In the genomic region with DNA sequence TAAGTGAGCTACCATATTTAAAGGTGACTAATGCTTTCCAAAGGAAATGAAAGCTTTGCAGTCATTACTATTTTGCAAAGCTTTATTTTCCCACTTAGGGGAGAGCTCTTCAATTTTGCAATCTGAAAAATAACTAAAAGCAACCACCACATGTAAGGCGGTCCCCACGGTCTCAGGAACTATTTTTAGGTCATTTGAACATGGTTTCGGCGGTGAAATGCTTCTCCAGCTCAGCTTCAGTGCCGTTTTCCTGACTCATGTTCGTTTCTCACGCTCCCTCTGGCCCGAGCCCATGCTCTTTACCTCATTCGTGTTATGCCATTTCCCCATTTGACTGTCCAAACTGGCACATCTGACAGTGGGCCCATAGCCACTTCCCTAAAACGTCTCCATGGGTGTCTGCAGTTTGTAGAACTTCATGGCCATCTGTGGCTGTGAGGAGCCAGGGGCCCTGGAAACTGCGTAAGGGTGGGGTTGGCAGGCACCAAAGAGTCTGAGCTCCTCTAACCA, we compare ENCODE assay signal across 8 cellular contexts. TPM values are rescaled to one million over a fixed set of nuclear protein-coding genes. Genes with fewer than 3 reads are reported as not detected.
DNase-seq lines count a peak whose midpoint lies in the region; ATAC-seq and TF ChIP-seq lines count a peak whose summit lies in the region.

No MANE protein-coding gene starts in this region.

- H3K27ac ChIP-seq in breast epithelium, result peak overlapping the region; percentile 3 to 60

- H3K36me3 ChIP-seq in breast epithelium, result no peaks in the 10 kb centered on the region

- H3K36me3 Mint-ChIP-seq in MCF 10A (ENCODE audit: insufficient read depth, unreplicated experiment), result peaks cover 6% of the 10 kb centered on the region
- peaks cover 10% of the 10 kb centered on the region for H3K36me3 Mint-ChIP-seq in activated CD4-positive, alpha-beta T cell treated with anti-CD3 and anti-CD28 coated beads, Interleukin-2, amount 10 ng/mL, durations not matched to agents 24 days and 14 days (ENCODE audit: low read depth)

- H3K9me3 Mint-ChIP-seq in MCF 10A (ENCODE audit: unreplicated experiment), result no peaks in the 10 kb centered on the region
- H3K9me3 Mint-ChIP-seq in activated CD4-positive, alpha-beta T cell treated with anti-CD3 and anti-CD28 coated beads, Interleukin-2, amount 10 ng/mL, durations not matched to agents 24 days and 14 days, result peaks cover 13% of the 10 kb centered on the region

- H3K4me1 ChIP-seq in breast epithelium, result no peaks in the 10 kb centered on the region

- no peak overlapping the region for H3K27ac Mint-ChIP-seq in MCF 10A (ENCODE audit: low read depth, unreplicated experiment)
- H3K27ac Mint-ChIP-seq in activated CD4-positive, alpha-beta T cell treated with anti-CD3 and anti-CD28 coated beads, Interleukin-2, amount 10 ng/mL, durations not matched to agents 24 days and 14 days, result peak overlapping the region; percentile 93

- ATAC-seq in HG03135 (IDR thresholded peaks at IDR 0.05; ENCODE audit: unreplicated experiment), result peak; percentile 65

- H3K4me1 Mint-ChIP-seq in MCF 10A (ENCODE audit: insufficient read depth, unreplicated experiment), result peaks cover 5% of the 10 kb centered on the region
- H3K4me1 Mint-ChIP-seq in activated CD4-positive, alpha-beta T cell treated with anti-CD3 and anti-CD28 coated beads, Interleukin-2, amount 10 ng/mL, durations not matched to agents 24 days and 14 days, result peaks cover 62% of the 10 kb centered on the region

- POLR2A ChIA-PET in MCF 10A (lab: Yijun Ruan, JAX), result interaction anchor here (0.7 to 1.7 kb wide), 3 partner anchors 34 to 281 kb away, joined by 3 to 5 read pairs (median 4); no protein-coding TSS in a partner anchor

- no peaks in the 10 kb centered on the region for H3K9me3 ChIP-seq in breast epithelium

- intact Hi-C loops in breast epithelium (cut with DNase I; ENCODE audit: low total_unique reads), result no loop called here
- intact Hi-C loops in MCF 10A (cut with micrococcal nuclease), result no loop called here
- intact Hi-C loops in activated CD4-positive, alpha-beta T cell treated with anti-CD3 and anti-CD28 coated beads, Interleukin-2, amount 10 ng/mL, durations not matched to agents 24 days and 14 days (cut with micrococcal nuclease), result loop anchor here (1.0 to 5.0 kb wide), 5 partner anchors 21 to 501 kb away; no protein-coding TSS in a partner anchor

- BruUV-seq in MCF 10A (replicated peaks; lab: Mats Ljungman, UMichigan), result no TSS peak

- no peak overlapping the region for H3K4me3 ChIP-seq in breast epithelium

- no peaks in the 10 kb centered on the region for H3K27me3 Mint-ChIP-seq in MCF 10A (ENCODE audit: insufficient read depth, unreplicated experiment)
- H3K27me3 Mint-ChIP-seq in activated CD4-positive, alpha-beta T cell treated with anti-CD3 and anti-CD28 coated beads, Interleukin-2, amount 10 ng/mL, durations not matched to agents 24 days and 14 days, result no peaks in the 10 kb centered on the region

- peak in 1 of 2 donors; percentile 38 for DNase-seq in breast epithelium (ENCODE audit: low spot score in 2 of 2)
- no peak for DNase-seq in MCF 10A (ENCODE audit: unreplicated experiment)
- peak; percentile 76 for DNase-seq in activated CD4-positive, alpha-beta T cell treated with anti-CD3 and anti-CD28 coated beads, Interleukin-2, amount 10 ng/mL, durations not matched to agents 24 days and 14 days
- peak; percentile 23 for DNase-seq in germinal center (ENCODE audit: low spot score)
- DNase-seq in stimulated activated CD4-positive, alpha-beta T cell treated with anti-CD3 and anti-CD28 coated beads, Interleukin-15, amount 100 ng/mL, for 48 hours (ENCODE audit: low read depth in 2 of 2), result peak; percentile 62 to 74
- no peak for DNase-seq in cerebellar nuclear complex (lab: John Stamatoyannopoulos, UW)
- no peak for DNase-seq in NCI-H510A treated with DMSO at 0.1 percent for 48 hours (lab: John Stamatoyannopoulos, UW)

- TF ChIP-seq CTCF in breast epithelium (IDR thresholded peaks at IDR 0.05), result no peak
- TF ChIP-seq CTCF in MCF 10A (IDR thresholded peaks at IDR 0.05; ENCODE audit: unreplicated experiment), result no peak

- no peak overlapping the region for H3K4me3 Mint-ChIP-seq in MCF 10A (ENCODE audit: unreplicated experiment)
- H3K4me3 Mint-ChIP-seq in activated CD4-positive, alpha-beta T cell treated with anti-CD3 and anti-CD28 coated beads, Interleukin-2, amount 10 ng/mL, durations not matched to agents 24 days and 14 days, result peak overlapping the region; percentile 64

- TF ChIP-seq POLR2A in breast epithelium (IDR thresholded peaks at IDR 0.05), result no peak

- CTCF ChIA-PET in MCF 10A (lab: Yijun Ruan, JAX), result no interaction called here

- no peaks in the 10 kb centered on the region for H3K27me3 ChIP-seq in breast epithelium

RNA-seq across cellular contexts. Expression of a gene that starts 46.5 kb away (rescaled TPM):
- total RNA-seq in breast epithelium (1 to 10 TPM in 2 of 3 donors, under 1 TPM in 1; 0.48 to 2.9 (median 2.6) TPM), MCF 10A (2022) (14.8 and 25.3 TPM in 2 replicates)
- total RNA-seq in activated CD4-positive, alpha-beta T cell treated with anti-CD3 and anti-CD28 coated beads, Interleukin-2, amount 10 ng/mL, durations not matched to agents 24 days and 14 days, result 4.7 and 5.3 TPM in 2 replicates

Comparison
In these comparisons a context has a peak if more than half of its experiments do, and no peak if none do; other contexts are left out.
1. DNase-seq: peak in activated CD4-positive, alpha-beta T cell treated with anti-CD3 and anti-CD28 coated beads, Interleukin-2, amount 10 ng/mL, durations not matched to agents 24 days and 14 days (single experiment), germinal center (single experiment) and stimulated activated CD4-positive, alpha-beta T cell treated with anti-CD3 and anti-CD28 coated beads, Interleukin-15, amount 100 ng/mL, for 48 hours (2 of 2); none in MCF 10A (single experiment), cerebellar nuclear complex (0 of 2) and NCI-H510A treated with DMSO at 0.1 percent for 48 hours (single experiment).